In the genomic region with DNA sequence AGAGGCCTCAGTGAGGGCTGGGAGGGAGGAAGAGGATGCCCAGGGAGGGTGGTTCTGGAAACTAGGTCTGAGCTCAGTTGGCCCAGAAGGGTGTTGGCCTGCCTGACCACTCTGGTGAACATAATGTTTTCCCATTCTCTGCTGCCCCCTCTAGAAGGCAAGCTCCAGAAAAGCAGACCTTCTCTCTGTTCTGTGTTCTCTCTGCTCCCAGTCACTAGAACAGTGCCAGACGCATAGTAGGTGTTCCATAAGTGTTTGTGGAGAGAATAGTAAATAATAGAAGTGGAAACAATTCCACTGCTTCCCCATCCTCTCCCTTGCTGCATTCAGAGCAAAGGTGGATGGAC, we compare ENCODE assay signal across 11 cellular contexts. TPM values are rescaled to one million over a fixed set of nuclear protein-coding genes. Genes with fewer than 3 reads are reported as not detected.
A peak's percentile ranks its signal among the peaks of the same experiment; 100 is the strongest.
DNase-seq lines count a peak whose midpoint lies in the region; ATAC-seq and TF ChIP-seq lines count a peak whose summit lies in the region.
"Had no signal": no experiment of that assay in that cellular context is flagged by ENCODE, and none has a peak within 500 bp of the region (broad histone marks: within the 10 kb centered on the region; RNA-seq: fewer than 3 reads in every experiment).

No MANE protein-coding gene starts in this region.

- no peaks in the 10 kb centered on the region for H3K79me1 ChIP-seq in mesenchymal stem cell (replicated peaks; ENCODE audit: low read length, poor library complexity, severe bottlenecking)

- intact Hi-C loops in heart left ventricle (cut with DNase I) (loop anchor here (1.0 to 10.0 kb wide), 7 partner anchors 68 to 186 kb away; a partner anchor contains a TSS), Right ventricle myocardium superior (cut with DNase I) (loop anchor here (10.0 kb wide), 1 partner anchor 176 kb away; a partner anchor contains a TSS)

- H3K4ac ChIP-seq in mesenchymal stem cell (ENCODE audit: low read depth in 1 of 2, low read length in 2 of 2): peak overlapping the region in 1 of 2 experiments; percentile 26

- WGBS in heart left ventricle, 4 donors: 63 to 81% (median 73%) methylated on average over 1 of the region's 1 CpG
- no CpG with 5 or more reads among the region's 1 CpG for WGBS in mesenchymal stem cell
- 62 to 78% methylated on average over 1 of the region's 1 CpG for WGBS in tibial nerve, 2 donors

- H3K4me2 ChIP-seq in mesenchymal stem cell (ENCODE audit: low read length, poor library complexity, severe bottlenecking): no peak overlapping the region

- H3K23ac ChIP-seq in mesenchymal stem cell (ENCODE audit: low read length in 2 of 2): no peak overlapping the region

- no peak overlapping the region for H3K9ac ChIP-seq in mesenchymal stem cell (ENCODE audit: low read length)

- H2BK12ac ChIP-seq in mesenchymal stem cell (ENCODE audit: low read length in 2 of 2): peak overlapping the region in 1 of 2 experiments; percentile 81

- H2AFZ ChIP-seq in mesenchymal stem cell (ENCODE audit: low read depth, low read length): no peak overlapping the region
- H2AFZ ChIP-seq: GM23248 had no signal

- peak overlapping the region in 1 of 2 experiments; percentile 67 for H3K18ac ChIP-seq in mesenchymal stem cell (ENCODE audit: low read depth in 1 of 2, low read length in 2 of 2)

- TF ChIP-seq EP300 in tibial nerve (IDR thresholded peaks at IDR 0.05): no peak

- H4K8ac ChIP-seq in mesenchymal stem cell (ENCODE audit: low read length): peak overlapping the region; percentile 35

- H3K4me3 ChIP-seq in heart left ventricle (no peak overlapping the region), SJSA1 (no peak overlapping the region), mesenchymal stem cell (ENCODE audit: insufficient read depth in 1 of 2, low read depth in 1 of 2, low read length in 2 of 2) (no peak overlapping the region), tibial nerve (no peak overlapping the region)
- H3K4me3 ChIP-seq: GM23248, left lung had no signal

- peaks cover 0 to 57% (median 40%) of the 10 kb centered on the region in 12 donors for H3K4me1 ChIP-seq in heart left ventricle
- peaks cover 35% of the 10 kb centered on the region for H3K4me1 ChIP-seq in SJSA1 (replicated peaks)
- peaks cover 20% of the 10 kb centered on the region for H3K4me1 ChIP-seq in mesenchymal stem cell (ENCODE audit: control insufficient read depth, insufficient read depth, low read depth, low read length)
- H3K4me1 ChIP-seq in tibial nerve: peaks cover 0 to 50% (median 17%) of the 10 kb centered on the region in 4 donors

- TF ChIP-seq POLR2A in heart left ventricle (IDR thresholded peaks at IDR 0.05): no peak
- TF ChIP-seq POLR2A in tibial nerve (IDR thresholded peaks at IDR 0.05): no peak

- TF ChIP-seq CTCF in heart left ventricle (IDR thresholded peaks at IDR 0.05): no peak
- no peak for TF ChIP-seq CTCF in tibial nerve (IDR thresholded peaks at IDR 0.05)

- no peak overlapping the region for H2BK15ac ChIP-seq in mesenchymal stem cell (ENCODE audit: low read depth, poor library complexity, severe bottlenecking)

- ATAC-seq in heart left ventricle: peak in 2 of 4 donors; percentile 5 to 6
- ATAC-seq in Right ventricle myocardium superior (ENCODE audit: poor library complexity): no peak
- ATAC-seq in GM19467 (IDR thresholded peaks at IDR 0.05; ENCODE audit: unreplicated experiment): no peak
- no peak for ATAC-seq in GM19455 (IDR thresholded peaks at IDR 0.05; ENCODE audit: unreplicated experiment)

- peak overlapping the region; percentile 29 for H2AK5ac ChIP-seq in mesenchymal stem cell (ENCODE audit: low read length, severe bottlenecking)

- no peaks in the 10 kb centered on the region for H3K9me3 ChIP-seq in heart left ventricle
- no peaks in the 10 kb centered on the region for H3K9me3 ChIP-seq in SJSA1 (replicated peaks)
- no peaks in the 10 kb centered on the region for H3K9me3 ChIP-seq in mesenchymal stem cell (ENCODE audit: control insufficient read depth, low read length)
- H3K9me3 ChIP-seq in tibial nerve: no peaks in the 10 kb centered on the region
- H3K9me3 ChIP-seq: left lung had no signal

- no peak overlapping the region for H2BK5ac ChIP-seq in mesenchymal stem cell (ENCODE audit: low read depth, low read length, poor library complexity, severe bottlenecking)

- H3K27me3 ChIP-seq in heart left ventricle (no peaks in the 10 kb centered on the region), SJSA1 (replicated peaks) (no peaks in the 10 kb centered on the region), mesenchymal stem cell (ENCODE audit: control insufficient read depth in 1 of 2, insufficient read depth in 1 of 2, low read length in 2 of 2) (peaks cover 41 to 43% of the 10 kb centered on the region in 2 experiments), tibial nerve (no peaks in the 10 kb centered on the region)

- H3K14ac ChIP-seq in mesenchymal stem cell (ENCODE audit: low read length in 2 of 2): no peak overlapping the region

- peak overlapping the region in 10 of 12 donors; percentile 25 to 77 (median 70) for H3K27ac ChIP-seq in heart left ventricle
- peak overlapping the region; percentile 93 for H3K27ac ChIP-seq in SJSA1
- H3K27ac ChIP-seq in mesenchymal stem cell (ENCODE audit: low read length, poor library complexity, severe bottlenecking): no peak overlapping the region
- peak overlapping the region; percentile 0 to 73 (median 40) for H3K27ac ChIP-seq in tibial nerve
- H3K27ac ChIP-seq: GM23248 had no signal

- H3K36me3 ChIP-seq in heart left ventricle (no peaks in the 10 kb centered on the region), SJSA1 (no peaks in the 10 kb centered on the region), mesenchymal stem cell (ENCODE audit: control insufficient read depth in 1 of 2, insufficient read depth in 2 of 2, low read depth in 1 of 2, low read length in 2 of 2) (no peaks in the 10 kb centered on the region), tibial nerve (no peaks in the 10 kb centered on the region)
- H3K36me3 ChIP-seq: left lung had no signal

- DNase-seq in heart left ventricle: no peak
- no peak for DNase-seq in Right ventricle myocardium superior
- no peak for DNase-seq in SJSA1 (ENCODE audit: low read depth in 1 of 2, low spot score in 2 of 2)
- no peak for DNase-seq in mesenchymal stem cell
- no peak for DNase-seq in tibial nerve (ENCODE audit: low spot score in 2 of 2)
- DNase-seq in 8988T: no peak
- DNase-seq: activated CD4-positive, alpha-beta T cell treated with anti-CD3 and anti-CD28 coated beads, Interleukin-2, amount 50 U/mL, for 4 hours; left lung had no signal

- peak overlapping the region; percentile 57 for H4K91ac ChIP-seq in mesenchymal stem cell (ENCODE audit: low read length)

- no peak overlapping the region for H2BK120ac ChIP-seq in mesenchymal stem cell (ENCODE audit: low read depth, low read length)

RNA-seq across cellular contexts. Expression of a gene that starts 32.2 kb away (rescaled TPM):
- 1 to 10 TPM in 2 of 9 donors, under 1 TPM in 7; 0.30 to 1.5 (median 0.74) TPM for total RNA-seq in heart left ventricle
- polyA plus RNA-seq in heart left ventricle: 1 to 10 TPM in 1 of 2 donors, under 1 TPM in 1; 0.46 to 1.7 TPM
- total RNA-seq in Right ventricle myocardium superior: 0.24 TPM
- 7.2 and 16.8 TPM in 2 replicates for total RNA-seq in SJSA1 (2014; rRNA removed; shearing (Covaris generic))
- 25.3 TPM for polyA plus RNA-seq in mesenchymal stem cell (2013, experiment 1 of 2)
- polyA plus RNA-seq in mesenchymal stem cell (2013, experiment 2 of 2): 24.1 TPM
- 1 to 10 TPM; 1.5 to 5.1 (median 3.8) TPM for total RNA-seq in tibial nerve
